2 cellular contexts compared by ENCODE assay signal in the genomic region with DNA sequence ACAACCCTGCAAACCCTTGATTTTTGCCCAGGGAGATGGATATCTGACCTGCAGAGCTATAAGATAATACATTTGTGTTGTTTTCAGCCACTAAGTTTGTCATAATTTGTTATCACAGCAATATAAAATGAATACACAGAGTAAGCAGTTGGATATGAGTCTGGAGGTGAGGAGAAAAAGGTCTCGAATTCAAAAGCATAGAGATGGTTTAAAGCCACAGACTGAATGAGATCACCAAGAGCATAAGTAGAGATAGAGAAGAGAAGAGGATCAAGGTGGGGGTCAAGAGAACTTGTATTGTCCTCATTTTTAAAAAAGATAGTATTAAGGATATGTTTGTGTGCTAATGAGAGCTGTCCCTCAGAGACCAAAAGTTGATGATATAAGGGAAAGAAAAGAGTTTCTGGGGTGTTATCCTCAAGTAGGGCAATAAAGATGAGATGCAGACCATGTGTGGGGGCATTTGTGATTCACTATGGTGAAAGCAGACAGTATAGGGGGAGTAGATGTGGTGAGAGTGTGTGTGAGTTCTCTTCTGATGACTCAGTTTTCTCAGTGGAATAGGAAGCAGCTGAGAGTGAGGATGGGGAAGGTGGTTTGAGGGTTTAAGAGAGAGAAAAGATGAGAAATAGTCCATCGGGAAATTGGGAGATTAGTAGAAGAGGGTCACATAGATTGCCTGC.
TF ChIP-seq lines count a peak whose summit lies in the region.

No MANE protein-coding gene starts in this region.

TF ChIP-seq in HepG2, 621 proteins besides CTCF, POLR2A, EP300 and RAD21:
- TF ChIP-seq, protein P1, sequence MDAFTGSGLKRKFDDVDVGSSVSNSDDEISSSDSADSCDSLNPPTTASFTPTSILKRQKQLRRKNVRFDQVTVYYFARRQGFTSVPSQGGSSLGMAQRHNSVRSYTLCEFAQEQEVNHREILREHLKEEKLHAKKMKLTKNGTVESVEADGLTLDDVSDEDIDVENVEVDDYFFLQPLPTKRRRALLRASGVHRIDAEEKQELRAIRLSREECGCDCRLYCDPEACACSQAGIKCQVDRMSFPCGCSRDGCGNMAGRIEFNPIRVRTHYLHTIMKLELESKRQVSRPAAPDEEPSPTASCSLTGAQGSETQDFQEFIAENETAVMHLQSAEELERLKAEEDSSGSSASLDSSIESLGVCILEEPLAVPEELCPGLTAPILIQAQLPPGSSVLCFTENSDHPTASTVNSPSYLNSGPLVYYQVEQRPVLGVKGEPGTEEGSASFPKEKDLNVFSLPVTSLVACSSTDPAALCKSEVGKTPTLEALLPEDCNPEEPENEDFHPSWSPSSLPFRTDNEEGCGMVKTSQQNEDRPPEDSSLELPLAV (CRISPR knock-in tag; conservative IDR thresholded peaks at IDR 0.05; ENCODE audit: low read depth): no peak
- TF ChIP-seq, protein P2, sequence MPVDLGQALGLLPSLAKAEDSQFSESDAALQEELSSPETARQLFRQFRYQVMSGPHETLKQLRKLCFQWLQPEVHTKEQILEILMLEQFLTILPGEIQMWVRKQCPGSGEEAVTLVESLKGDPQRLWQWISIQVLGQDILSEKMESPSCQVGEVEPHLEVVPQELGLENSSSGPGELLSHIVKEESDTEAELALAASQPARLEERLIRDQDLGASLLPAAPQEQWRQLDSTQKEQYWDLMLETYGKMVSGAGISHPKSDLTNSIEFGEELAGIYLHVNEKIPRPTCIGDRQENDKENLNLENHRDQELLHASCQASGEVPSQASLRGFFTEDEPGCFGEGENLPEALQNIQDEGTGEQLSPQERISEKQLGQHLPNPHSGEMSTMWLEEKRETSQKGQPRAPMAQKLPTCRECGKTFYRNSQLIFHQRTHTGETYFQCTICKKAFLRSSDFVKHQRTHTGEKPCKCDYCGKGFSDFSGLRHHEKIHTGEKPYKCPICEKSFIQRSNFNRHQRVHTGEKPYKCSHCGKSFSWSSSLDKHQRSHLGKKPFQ (CRISPR knock-in tag; IDR thresholded peaks at IDR 0.05; ENCODE audit: insufficient replicate concordance): no peak
- TF ChIP-seq RBAK (CRISPR knock-in tag; IDR thresholded peaks at IDR 0.05) (no peak), RFX3 (CRISPR knock-in tag; IDR thresholded peaks at IDR 0.05) (no peak)

TF ChIP-seq in GM23338, 12 proteins besides CTCF, POLR2A, EP300 and RAD21:
- TF ChIP-seq, protein P3, sequence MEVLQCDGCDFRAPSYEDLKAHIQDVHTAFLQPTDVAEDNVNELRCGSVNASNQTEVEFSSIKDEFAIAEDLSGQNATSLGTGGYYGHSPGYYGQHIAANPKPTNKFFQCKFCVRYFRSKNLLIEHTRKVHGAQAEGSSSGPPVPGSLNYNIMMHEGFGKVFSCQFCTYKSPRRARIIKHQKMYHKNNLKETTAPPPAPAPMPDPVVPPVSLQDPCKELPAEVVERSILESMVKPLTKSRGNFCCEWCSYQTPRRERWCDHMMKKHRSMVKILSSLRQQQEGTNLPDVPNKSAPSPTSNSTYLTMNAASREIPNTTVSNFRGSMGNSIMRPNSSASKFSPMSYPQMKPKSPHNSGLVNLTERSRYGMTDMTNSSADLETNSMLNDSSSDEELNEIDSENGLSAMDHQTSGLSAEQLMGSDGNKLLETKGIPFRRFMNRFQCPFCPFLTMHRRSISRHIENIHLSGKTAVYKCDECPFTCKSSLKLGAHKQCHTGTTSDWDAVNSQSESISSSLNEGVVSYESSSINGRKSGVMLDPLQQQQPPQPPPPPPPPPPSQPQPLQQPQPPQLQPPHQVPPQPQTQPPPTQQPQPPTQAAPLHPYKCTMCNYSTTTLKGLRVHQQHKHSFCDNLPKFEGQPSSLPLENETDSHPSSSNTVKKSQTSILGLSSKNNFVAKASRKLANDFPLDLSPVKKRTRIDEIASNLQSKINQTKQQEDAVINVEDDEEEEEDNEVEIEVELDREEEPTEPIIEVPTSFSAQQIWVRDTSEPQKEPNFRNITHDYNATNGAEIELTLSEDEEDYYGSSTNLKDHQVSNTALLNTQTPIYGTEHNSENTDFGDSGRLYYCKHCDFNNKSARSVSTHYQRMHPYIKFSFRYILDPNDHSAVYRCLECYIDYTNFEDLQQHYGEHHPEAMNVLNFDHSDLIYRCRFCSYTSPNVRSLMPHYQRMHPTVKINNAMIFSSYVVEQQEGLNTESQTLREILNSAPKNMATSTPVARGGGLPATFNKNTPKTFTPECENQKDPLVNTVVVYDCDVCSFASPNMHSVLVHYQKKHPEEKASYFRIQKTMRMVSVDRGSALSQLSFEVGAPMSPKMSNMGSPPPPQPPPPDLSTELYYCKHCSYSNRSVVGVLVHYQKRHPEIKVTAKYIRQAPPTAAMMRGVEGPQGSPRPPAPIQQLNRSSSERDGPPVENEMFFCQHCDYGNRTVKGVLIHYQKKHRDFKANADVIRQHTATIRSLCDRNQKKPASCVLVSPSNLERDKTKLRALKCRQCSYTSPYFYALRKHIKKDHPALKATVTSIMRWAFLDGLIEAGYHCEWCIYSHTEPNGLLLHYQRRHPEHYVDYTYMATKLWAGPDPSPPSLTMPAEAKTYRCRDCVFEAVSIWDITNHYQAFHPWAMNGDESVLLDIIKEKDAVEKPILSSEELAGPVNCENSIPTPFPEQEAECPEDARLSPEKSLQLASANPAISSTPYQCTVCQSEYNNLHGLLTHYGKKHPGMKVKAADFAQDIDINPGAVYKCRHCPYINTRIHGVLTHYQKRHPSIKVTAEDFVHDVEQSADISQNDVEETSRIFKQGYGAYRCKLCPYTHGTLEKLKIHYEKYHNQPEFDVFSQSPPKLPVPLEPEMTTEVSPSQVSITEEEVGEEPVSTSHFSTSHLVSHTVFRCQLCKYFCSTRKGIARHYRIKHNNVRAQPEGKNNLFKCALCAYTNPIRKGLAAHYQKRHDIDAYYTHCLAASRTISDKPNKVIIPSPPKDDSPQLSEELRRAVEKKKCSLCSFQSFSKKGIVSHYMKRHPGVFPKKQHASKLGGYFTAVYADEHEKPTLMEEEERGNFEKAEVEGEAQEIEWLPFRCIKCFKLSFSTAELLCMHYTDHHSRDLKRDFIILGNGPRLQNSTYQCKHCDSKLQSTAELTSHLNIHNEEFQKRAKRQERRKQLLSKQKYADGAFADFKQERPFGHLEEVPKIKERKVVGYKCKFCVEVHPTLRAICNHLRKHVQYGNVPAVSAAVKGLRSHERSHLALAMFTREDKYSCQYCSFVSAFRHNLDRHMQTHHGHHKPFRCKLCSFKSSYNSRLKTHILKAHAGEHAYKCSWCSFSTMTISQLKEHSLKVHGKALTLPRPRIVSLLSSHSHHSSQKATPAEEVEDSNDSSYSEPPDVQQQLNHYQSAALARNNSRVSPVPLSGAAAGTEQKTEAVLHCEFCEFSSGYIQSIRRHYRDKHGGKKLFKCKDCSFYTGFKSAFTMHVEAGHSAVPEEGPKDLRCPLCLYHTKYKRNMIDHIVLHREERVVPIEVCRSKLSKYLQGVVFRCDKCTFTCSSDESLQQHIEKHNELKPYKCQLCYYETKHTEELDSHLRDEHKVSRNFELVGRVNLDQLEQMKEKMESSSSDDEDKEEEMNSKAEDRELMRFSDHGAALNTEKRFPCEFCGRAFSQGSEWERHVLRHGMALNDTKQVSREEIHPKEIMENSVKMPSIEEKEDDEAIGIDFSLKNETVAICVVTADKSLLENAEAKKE (CRISPR knock-in tag; IDR thresholded peaks at IDR 0.05): no peak
- TF ChIP-seq EZH2 (IDR thresholded peaks at IDR 0.05; ENCODE audit: low read depth, unreplicated experiment) (no peak), ZNF331 (CRISPR knock-in tag; IDR thresholded peaks at IDR 0.05; ENCODE audit: low read depth) (no peak), NANOG (IDR thresholded peaks at IDR 0.05; ENCODE audit: borderline replicate concordance) (no peak), CREB1 (CRISPR knock-in tag; IDR thresholded peaks at IDR 0.05; ENCODE audit: low read depth) (no peak), STAT1 (IDR thresholded peaks at IDR 0.05; ENCODE audit: unreplicated experiment) (no peak), EZH2phosphoT487 (IDR thresholded peaks at IDR 0.05; ENCODE audit: unreplicated experiment) (no peak)
- TF ChIP-seq, protein P4, sequence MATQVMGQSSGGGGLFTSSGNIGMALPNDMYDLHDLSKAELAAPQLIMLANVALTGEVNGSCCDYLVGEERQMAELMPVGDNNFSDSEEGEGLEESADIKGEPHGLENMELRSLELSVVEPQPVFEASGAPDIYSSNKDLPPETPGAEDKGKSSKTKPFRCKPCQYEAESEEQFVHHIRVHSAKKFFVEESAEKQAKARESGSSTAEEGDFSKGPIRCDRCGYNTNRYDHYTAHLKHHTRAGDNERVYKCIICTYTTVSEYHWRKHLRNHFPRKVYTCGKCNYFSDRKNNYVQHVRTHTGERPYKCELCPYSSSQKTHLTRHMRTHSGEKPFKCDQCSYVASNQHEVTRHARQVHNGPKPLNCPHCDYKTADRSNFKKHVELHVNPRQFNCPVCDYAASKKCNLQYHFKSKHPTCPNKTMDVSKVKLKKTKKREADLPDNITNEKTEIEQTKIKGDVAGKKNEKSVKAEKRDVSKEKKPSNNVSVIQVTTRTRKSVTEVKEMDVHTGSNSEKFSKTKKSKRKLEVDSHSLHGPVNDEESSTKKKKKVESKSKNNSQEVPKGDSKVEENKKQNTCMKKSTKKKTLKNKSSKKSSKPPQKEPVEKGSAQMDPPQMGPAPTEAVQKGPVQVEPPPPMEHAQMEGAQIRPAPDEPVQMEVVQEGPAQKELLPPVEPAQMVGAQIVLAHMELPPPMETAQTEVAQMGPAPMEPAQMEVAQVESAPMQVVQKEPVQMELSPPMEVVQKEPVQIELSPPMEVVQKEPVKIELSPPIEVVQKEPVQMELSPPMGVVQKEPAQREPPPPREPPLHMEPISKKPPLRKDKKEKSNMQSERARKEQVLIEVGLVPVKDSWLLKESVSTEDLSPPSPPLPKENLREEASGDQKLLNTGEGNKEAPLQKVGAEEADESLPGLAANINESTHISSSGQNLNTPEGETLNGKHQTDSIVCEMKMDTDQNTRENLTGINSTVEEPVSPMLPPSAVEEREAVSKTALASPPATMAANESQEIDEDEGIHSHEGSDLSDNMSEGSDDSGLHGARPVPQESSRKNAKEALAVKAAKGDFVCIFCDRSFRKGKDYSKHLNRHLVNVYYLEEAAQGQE (IDR thresholded peaks at IDR 0.05; ENCODE audit: unreplicated experiment): no peak
